ENCODE assay signal across 1 cellular context in the genomic region with DNA sequence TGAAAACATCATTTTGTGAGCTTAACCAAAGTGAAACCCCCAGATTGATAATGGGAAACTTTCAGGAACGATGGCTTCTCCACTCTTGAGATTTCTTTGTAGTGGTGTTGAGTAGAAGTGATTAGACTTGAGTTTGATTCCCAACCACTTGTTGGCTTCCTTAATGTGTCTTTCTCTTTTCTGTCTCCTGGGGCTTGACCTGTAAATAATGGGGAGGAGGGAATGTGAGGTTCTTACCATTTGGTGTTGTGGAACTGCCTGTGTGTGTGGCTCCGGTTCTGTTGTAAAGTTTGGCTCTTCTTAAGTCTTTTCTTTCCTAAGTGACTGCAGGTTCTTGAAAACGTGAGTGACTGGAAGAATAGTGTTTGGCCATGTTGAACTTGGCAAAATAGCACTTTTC.
TF ChIP-seq lines count a peak whose summit lies in the region.

No MANE protein-coding gene starts in this region.

TF ChIP-seq in HepG2, 621 proteins besides CTCF, POLR2A, EP300 and RAD21 (continued from another document):
- TF ChIP-seq, protein P1, sequence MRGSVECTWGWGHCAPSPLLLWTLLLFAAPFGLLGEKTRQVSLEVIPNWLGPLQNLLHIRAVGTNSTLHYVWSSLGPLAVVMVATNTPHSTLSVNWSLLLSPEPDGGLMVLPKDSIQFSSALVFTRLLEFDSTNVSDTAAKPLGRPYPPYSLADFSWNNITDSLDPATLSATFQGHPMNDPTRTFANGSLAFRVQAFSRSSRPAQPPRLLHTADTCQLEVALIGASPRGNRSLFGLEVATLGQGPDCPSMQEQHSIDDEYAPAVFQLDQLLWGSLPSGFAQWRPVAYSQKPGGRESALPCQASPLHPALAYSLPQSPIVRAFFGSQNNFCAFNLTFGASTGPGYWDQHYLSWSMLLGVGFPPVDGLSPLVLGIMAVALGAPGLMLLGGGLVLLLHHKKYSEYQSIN (CRISPR knock-in tag; IDR thresholded peaks at IDR 0.05; ENCODE audit: borderline replicate concordance) = no peak
- TF ChIP-seq, protein P2, sequence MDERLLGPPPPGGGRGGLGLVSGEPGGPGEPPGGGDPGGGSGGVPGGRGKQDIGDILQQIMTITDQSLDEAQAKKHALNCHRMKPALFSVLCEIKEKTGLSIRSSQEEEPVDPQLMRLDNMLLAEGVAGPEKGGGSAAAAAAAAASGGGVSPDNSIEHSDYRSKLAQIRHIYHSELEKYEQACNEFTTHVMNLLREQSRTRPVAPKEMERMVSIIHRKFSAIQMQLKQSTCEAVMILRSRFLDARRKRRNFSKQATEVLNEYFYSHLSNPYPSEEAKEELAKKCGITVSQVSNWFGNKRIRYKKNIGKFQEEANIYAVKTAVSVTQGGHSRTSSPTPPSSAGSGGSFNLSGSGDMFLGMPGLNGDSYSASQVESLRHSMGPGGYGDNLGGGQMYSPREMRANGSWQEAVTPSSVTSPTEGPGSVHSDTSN (CRISPR knock-in tag; IDR thresholded peaks at IDR 0.05) = no peak
- TF ChIP-seq TBX2 (CRISPR knock-in tag; IDR thresholded peaks at IDR 0.05; ENCODE audit: borderline replicate concordance) = no peak
- TF ChIP-seq, protein P3, sequence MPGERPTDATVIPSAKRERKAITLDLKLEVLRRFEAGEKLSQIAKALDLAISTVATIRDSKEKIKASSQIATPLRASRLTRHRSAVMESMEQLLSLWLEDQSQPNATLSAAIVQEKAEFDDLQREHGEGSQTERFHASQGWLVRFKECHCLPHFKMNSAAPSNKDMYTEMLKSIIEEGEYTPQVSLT (CRISPR knock-in tag; IDR thresholded peaks at IDR 0.05; ENCODE audit: borderline replicate concordance, low read depth) = no peak
- no peak for TF ChIP-seq ZGPAT (CRISPR knock-in tag; IDR thresholded peaks at IDR 0.05)
- no peak for TF ChIP-seq ZSCAN22 (CRISPR knock-in tag; IDR thresholded peaks at IDR 0.05)
